ENCODE assay signal across 28 cellular contexts in genomic region chr1:163366555-163366954, GRCh38.
"Had no signal": no experiment of that assay in that cellular context is flagged by ENCODE, and none has a peak within 500 bp of the region (broad histone marks: within the 10 kb centered on the region; RNA-seq: fewer than 3 reads in every experiment).

No MANE protein-coding gene starts in this region.

- H3K4me3 ChIP-seq: neural progenitor cell, ovary, psoas muscle, skin epidermis, smooth muscle cell, spleen, suprapubic skin, testis, tibial artery, transverse colon, upper lobe of right lung, uterus had no signal

- H2AFZ ChIP-seq: neural progenitor cell, parathyroid adenoma had no signal

- DNase-seq: natural killer cell; occipital lobe; ovary; posterior cingulate gyrus; psoas muscle; right cardiac atrium; spleen; stimulated activated CD4-positive, alpha-beta T cell treated with anti-CD3 and anti-CD28 coated beads, Interleukin-12 subunit alpha, Interleukin-12 subunit beta, amount 100 ng/mL, for 4 hours; stimulated activated CD4-positive, alpha-beta T cell treated with anti-CD3 and anti-CD28 coated beads, Interleukin-1b, Interleukin-23, amount 100 ng/mL, for 48 hours; stimulated activated CD4-positive, alpha-beta T cell treated with anti-CD3 and anti-CD28 coated beads, Interleukin-4, amount 100 ng/mL, for 1 hour; stimulated activated CD4-positive, alpha-beta T cell treated with anti-CD3 and anti-CD28 coated beads, Interleukin-4, amount 100 ng/mL, for 4 hours; stimulated activated CD8-positive, alpha-beta memory T cell treated with anti-CD3 and anti-CD28 coated beads, Interleukin-4, amount 100 ng/mL, for 48 hours; stimulated activated naive CD4-positive, alpha-beta T cell; stimulated activated naive CD8-positive, alpha-beta T cell treated with anti-CD3 and anti-CD28 coated beads, Interleukin-15, amount 100 ng/mL, for 72 hours; stimulated activated naive CD8-positive, alpha-beta T cell treated with anti-CD3 and anti-CD28 coated beads, Interleukin-15, Interleukin-2, amounts not matched to agents 100 U/mL and 50 U/mL, for 24 hours; substantia nigra; testis; tibial artery; transverse colon; upper lobe of right lung; uterus had no signal

- ATAC-seq: natural killer cell; psoas muscle; right cardiac atrium; sciatic nerve; stimulated activated memory B cell treated with anti-CD40 and anti-IgM and Interleukin-4, amounts not matched to agents 10 μg/mL and 1 μg/mL and 100 μg/mL, for 72 hours; stimulated activated naive CD8-positive, alpha-beta T cell treated with anti-CD3 and anti-CD28 coated beads, Interleukin-15, amount 100 ng/mL, for 72 hours; stimulated activated naive CD8-positive, alpha-beta T cell treated with anti-CD3 and anti-CD28 coated beads, Interleukin-15, Interleukin-2, amounts not matched to agents 100 U/mL and 50 U/mL, for 24 hours; upper lobe of right lung had no signal

- H3K27me3 ChIP-seq: neural progenitor cell, ovary, suprapubic skin, testis, tibial artery, transverse colon, upper lobe of right lung, uterus had no signal

- H3K79me2 ChIP-seq: parathyroid adenoma had no signal

- H3K4me1 ChIP-seq: neural progenitor cell, parathyroid adenoma, psoas muscle, spleen, suprapubic skin, testis, tibial artery, transverse colon, upper lobe of right lung, uterus had no signal

- H3K27ac ChIP-seq: neural progenitor cell, ovary, parathyroid adenoma, psoas muscle, skin epidermis, spleen, suprapubic skin, testis, tibial artery, transverse colon, upper lobe of right lung, uterus had no signal

- H3K9ac ChIP-seq: neural progenitor cell, parathyroid adenoma had no signal

- H3K4me2 ChIP-seq: neural progenitor cell, smooth muscle cell had no signal

- H3K36me3 ChIP-seq: neural progenitor cell, ovary, spleen, suprapubic skin, tibial artery, transverse colon, upper lobe of right lung, uterus had no signal

- H3K9me3 ChIP-seq: ovary, psoas muscle, spleen, suprapubic skin, testis, tibial artery, transverse colon, upper lobe of right lung, uterus had no signal
